ENCODE assay signal across 16 cellular contexts in the genomic region with DNA sequence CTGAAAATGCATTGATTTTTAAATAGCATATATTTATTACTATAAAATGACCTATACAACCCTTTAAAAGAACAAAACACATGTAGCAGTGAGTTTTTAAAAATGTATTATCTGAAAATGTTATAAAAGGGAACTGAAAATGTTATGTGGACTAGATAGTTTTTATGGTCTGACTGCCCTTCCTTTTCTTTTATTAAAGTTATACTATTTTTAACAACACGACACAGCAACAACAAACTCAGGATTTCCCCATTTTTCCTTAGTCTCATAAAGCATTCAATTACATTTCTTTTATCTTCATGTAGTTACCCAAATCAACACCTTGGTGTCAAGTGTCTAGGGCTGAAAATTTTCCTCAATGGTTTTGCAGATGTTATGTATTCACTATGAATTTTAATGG.
"Had no signal": no experiment of that assay in that cellular context is flagged by ENCODE, and none has a peak within 500 bp of the region (broad histone marks: within the 10 kb centered on the region; RNA-seq: fewer than 3 reads in every experiment).

No MANE protein-coding gene starts in this region.

- H3K36me3 Mint-ChIP-seq: activated CD4-positive, alpha-beta memory T cell treated with anti-CD3 and anti-CD28 coated beads for 36 hours had no signal

- H3K36me3 ChIP-seq: adrenal gland, pancreas, stomach, thoracic aorta, upper lobe of right lung, WERI-Rb-1 had no signal

- FAIRE-seq: pancreas had no signal

- H3K27me3 ChIP-seq: adrenal gland, stomach, upper lobe of right lung had no signal

- H3K27ac Mint-ChIP-seq: activated CD4-positive, alpha-beta memory T cell treated with anti-CD3 and anti-CD28 coated beads for 36 hours; activated CD4-positive, alpha-beta T cell treated with anti-CD3 and anti-CD28 coated beads for 36 hours; activated T-cell treated with anti-CD3 and anti-CD28 coated beads, Interleukin-2, amount 50 U/mL, for 24 hours; endodermal cell had no signal

- H3K4me1 ChIP-seq: adrenal gland, pancreas, stomach, upper lobe of right lung had no signal

- ATAC-seq: activated CD4-positive, alpha-beta T cell treated with anti-CD3 and anti-CD28 coated beads for 36 hours; pancreas; sciatic nerve; upper lobe of right lung had no signal

- H3K27ac ChIP-seq: adrenal gland, pancreas, stomach, thoracic aorta, upper lobe of right lung, WERI-Rb-1 had no signal

- H3K9me3 Mint-ChIP-seq: activated CD4-positive, alpha-beta memory T cell treated with anti-CD3 and anti-CD28 coated beads for 36 hours; activated T-cell treated with anti-CD3 and anti-CD28 coated beads, Interleukin-2, amount 50 U/mL, for 24 hours; endodermal cell had no signal

- H3K4me3 ChIP-seq: adrenal gland, lung, pancreas, stomach, thoracic aorta, upper lobe of right lung had no signal

- H3K9me3 ChIP-seq: adrenal gland, pancreas, stomach, thoracic aorta, upper lobe of right lung had no signal

- DNase-seq: activated CD4-positive, alpha-beta memory T cell treated with anti-CD3 and anti-CD28 coated beads for 36 hours; activated CD4-positive, alpha-beta T cell treated with anti-CD3 and anti-CD28 coated beads for 36 hours; activated effector memory CD4-positive, alpha-beta T cell treated with Interleukin-2 at 50 U/mL for 16 hours; activated naive CD4-positive, alpha-beta T cell treated with anti-CD3 and anti-CD28 coated beads, Interleukin-2, amount 50 U/mL, for 16 hours; activated T-cell treated with anti-CD3 and anti-CD28 coated beads, Interleukin-2, amount 50 U/mL, for 24 hours; adrenal gland; endodermal cell; islet precursor cell; midbrain; pancreas; stomach; upper lobe of right lung had no signal
